In genomic region chr19:32497386-32497785, GRCh38 we compare ENCODE assay signal across 26 cellular contexts.
"Had no signal": no experiment of that assay in that cellular context is flagged by ENCODE, and none has a peak within 500 bp of the region (broad histone marks: within the 10 kb centered on the region; RNA-seq: fewer than 3 reads in every experiment).

No MANE protein-coding gene starts in this region.

- H3K27ac ChIP-seq: left lung, ovary, prostate gland, skin epidermis, suprapubic skin, transverse colon, upper lobe of left lung, vagina had no signal

- H3K9me3 ChIP-seq: left lung, ovary, prostate gland, suprapubic skin, transverse colon, upper lobe of left lung, vagina had no signal

- DNase-seq: hippocampal formation; kidney glomerular epithelial cell; left cardiac atrium; left lung; mesendoderm; naive thymus-derived CD4-positive, alpha-beta T cell; ovary; posterior cingulate gyrus; retina; right cardiac atrium; stimulated activated CD4-positive, alpha-beta T cell treated with anti-CD3 and anti-CD28 coated beads, Interleukin-12 subunit alpha, Interleukin-12 subunit beta, amount 100 ng/mL, for 4 hours; stimulated activated CD4-positive, alpha-beta T cell treated with anti-CD3 and anti-CD28 coated beads, Interleukin-15, amount 100 ng/mL, for 24 hours; stimulated activated CD4-positive, alpha-beta T cell treated with anti-CD3 and anti-CD28 coated beads, Interleukin-2, amount 100 ng/mL, for 24 hours; stimulated activated CD4-positive, alpha-beta T cell treated with anti-CD3 and anti-CD28 coated beads, Interleukin-4, amount 100 ng/mL, for 24 hours; stimulated activated naive CD4-positive, alpha-beta T cell; transverse colon; upper lobe of left lung had no signal

- H3K27ac Mint-ChIP-seq: mesothelial cell of epicardium; naive thymus-derived CD4-positive, alpha-beta T cell; stimulated activated effector memory CD8-positive, alpha-beta T cell treated with anti-CD3 and anti-CD28 coated beads, Interleukin-12 subunit alpha, Interleukin-12 subunit beta, amount 100 ng/mL, for 72 hours; stimulated activated naive CD8-positive, alpha-beta T cell treated with anti-CD3 and anti-CD28 coated beads, Interleukin-15, Interleukin-2, amounts not matched to agents 100 ng/mL and 50 ng/mL, for 24 hours had no signal

- H3K36me3 Mint-ChIP-seq: mesothelial cell of epicardium; natural killer cell treated with Interleukin-12 subunit alpha and Interleukin-12 subunit beta and Interleukin-15 and Interleukin-18, amount 100 ng/mL, for 72 hours; stimulated activated effector memory CD8-positive, alpha-beta T cell treated with anti-CD3 and anti-CD28 coated beads, Interleukin-12 subunit alpha, Interleukin-12 subunit beta, amount 100 ng/mL, for 72 hours had no signal

- H3K9me3 Mint-ChIP-seq: natural killer cell treated with Interleukin-12 subunit alpha and Interleukin-12 subunit beta and Interleukin-15 and Interleukin-18, amount 100 ng/mL, for 72 hours; stimulated activated effector memory CD8-positive, alpha-beta T cell treated with anti-CD3 and anti-CD28 coated beads, Interleukin-12 subunit alpha, Interleukin-12 subunit beta, amount 100 ng/mL, for 72 hours had no signal

- H3K4me1 ChIP-seq: left lung, prostate gland, suprapubic skin, transverse colon, upper lobe of left lung, vagina had no signal

- H3K4me3 Mint-ChIP-seq: mesothelial cell of epicardium; naive thymus-derived CD4-positive, alpha-beta T cell; stimulated activated effector memory CD8-positive, alpha-beta T cell treated with anti-CD3 and anti-CD28 coated beads, Interleukin-12 subunit alpha, Interleukin-12 subunit beta, amount 100 ng/mL, for 72 hours; stimulated activated naive CD8-positive, alpha-beta T cell treated with anti-CD3 and anti-CD28 coated beads, Interleukin-15, Interleukin-2, amounts not matched to agents 100 ng/mL and 50 ng/mL, for 24 hours had no signal

- H3K4me3 ChIP-seq: left lung, lung, ovary, prostate gland, skin epidermis, suprapubic skin, transverse colon, upper lobe of left lung, vagina had no signal

- H3K36me3 ChIP-seq: left lung, ovary, prostate gland, suprapubic skin, transverse colon, upper lobe of left lung, vagina had no signal

- H3K27me3 Mint-ChIP-seq: natural killer cell treated with Interleukin-12 subunit alpha and Interleukin-12 subunit beta and Interleukin-15 and Interleukin-18, amount 100 ng/mL, for 72 hours; stimulated activated naive CD8-positive, alpha-beta T cell treated with anti-CD3 and anti-CD28 coated beads, Interleukin-15, Interleukin-2, amounts not matched to agents 100 ng/mL and 50 ng/mL, for 24 hours had no signal

- H3K27me3 ChIP-seq: ovary, suprapubic skin, transverse colon, upper lobe of left lung, vagina had no signal
